ENCODE assay signal across 16 cellular contexts in the genomic region with DNA sequence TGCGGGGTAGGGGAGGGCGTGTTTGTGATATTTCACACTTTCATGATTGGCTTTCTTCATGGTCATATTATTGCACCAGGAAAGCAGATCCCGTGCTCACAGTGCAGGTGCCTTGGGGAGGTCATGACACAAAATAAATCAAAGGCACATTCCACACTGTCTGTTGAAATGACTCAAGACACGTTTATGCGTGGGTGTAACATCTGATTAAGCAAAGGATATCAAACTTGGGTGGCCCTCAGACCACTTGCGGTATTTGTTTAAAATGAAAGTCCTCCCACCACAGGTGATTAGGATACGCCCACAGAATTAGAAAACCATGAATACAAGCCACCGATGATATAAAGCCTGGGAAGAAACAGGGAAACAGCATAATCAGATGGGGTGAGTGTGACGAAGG. TPM values are rescaled to one million over a fixed set of nuclear protein-coding genes. Genes with fewer than 3 reads are reported as not detected.
DNase-seq lines count a peak whose midpoint lies in the region; TF ChIP-seq lines count a peak whose summit lies in the region.
"Had no signal": no experiment of that assay in that cellular context is flagged by ENCODE, and none has a peak within 500 bp of the region (broad histone marks: within the 10 kb centered on the region; RNA-seq: fewer than 3 reads in every experiment).

No MANE protein-coding gene starts in this region.

- H3K27me3 ChIP-seq in brain microvascular endothelial cell (replicated peaks) (no peaks in the 10 kb centered on the region), HAP-1 (ENCODE audit: low read depth) (no peaks in the 10 kb centered on the region)
- H3K27me3 ChIP-seq: left lung had no signal

- H3K4me1 ChIP-seq in HEK293 (ENCODE audit: control insufficient read depth, insufficient read depth, low read length) (peaks cover 5% of the 10 kb centered on the region; the same call in 1 of the 2 replicates), HAP-1 (peaks cover 15% of the 10 kb centered on the region)

- POLR2A ChIA-PET in HEK293 (lab: Yijun Ruan, JAX) = no interaction called here

- H3K36me3 ChIP-seq in HEK293 (ENCODE audit: control insufficient read depth in 2 of 2, insufficient read depth in 1 of 2, low read length in 2 of 2) (no peaks in the 10 kb centered on the region), brain microvascular endothelial cell (replicated peaks) (peaks cover 2% of the 10 kb centered on the region), HAP-1 (replicated peaks) (no peaks in the 10 kb centered on the region)

- TF ChIP-seq CTCF in HEK293 (tag by site-specific recombination; IDR thresholded peaks at IDR 0.05) = no peak
- no peak for TF ChIP-seq CTCF in brain microvascular endothelial cell (IDR thresholded peaks at IDR 0.05; ENCODE audit: low read depth, low read length, missing control alignments)

- H3K27ac ChIP-seq in HEK293 (ENCODE audit: extremely low read depth, low read depth, low read length) (no peak overlapping the region), brain microvascular endothelial cell (peak overlapping the region; percentile 73)
- H3K27ac ChIP-seq: left lung had no signal

- H3K9me3 ChIP-seq in HEK293 (ENCODE audit: control insufficient read depth, insufficient read depth, low read depth, low read length) (no peaks in the 10 kb centered on the region), HAP-1 (no peaks in the 10 kb centered on the region)
- H3K9me3 ChIP-seq: left lung had no signal

- DNase-seq in A172 (ENCODE audit: low spot score) (peak; percentile 69), brain microvascular endothelial cell (peak; percentile 25), kidney tubule cell (ENCODE audit: low spot score) (peak; percentile 53), HAP-1 (ENCODE audit: low spot score in 2 of 2) (no peak), NCI-H510A (lab: John Stamatoyannopoulos, UW) (no peak), foreskin melanocyte (no peak)
- DNase-seq in stimulated activated CD4-positive, alpha-beta T cell treated with anti-CD3 and anti-CD28 coated beads, Interleukin-2, amount 100 ng/mL, for 48 hours = no peak
- DNase-seq: activated naive CD8-positive, alpha-beta T cell treated with anti-CD3 and anti-CD28 coated beads, Interleukin-2, amount 10 ng/mL, durations not matched to agents 7 days and 5 days; cerebellar nuclear complex; DMS 273 treated with DMSO at 0.1 percent for 48 hours; H7; left lung; MV-4-11; NCI-H2081 treated with DMSO at 0.1 percent for 48 hours; T-helper 1 cell had no signal

- H3K4me3 ChIP-seq in HEK293 (ENCODE audit: low read depth, low read length) (no peak overlapping the region), brain microvascular endothelial cell (ENCODE audit: low read depth, low read length) (no peak overlapping the region), HAP-1 (no peak overlapping the region)
- H3K4me3 ChIP-seq: left lung had no signal

- in situ Hi-C loops in brain microvascular endothelial cell (cut with HindIII; ENCODE audit: low pct_ligation_motif_present, low sequenced_read_pairs) = no loop called here
- in situ Hi-C loops in HAP-1 (cut with MboI; ENCODE audit: low sequenced_read_pairs) = no loop called here

- CTCF ChIA-PET in HEK293 (lab: Yijun Ruan, JAX) = no interaction called here

TF ChIP-seq in HEK293, 187 proteins besides CTCF, POLR2A, EP300 and RAD21:
- TF ChIP-seq HOXA7 (CRISPR knock-in tag; IDR thresholded peaks at IDR 0.05; ENCODE audit: borderline replicate concordance) = no peak
- TF ChIP-seq ZNF776 (tag by site-specific recombination; IDR thresholded peaks at IDR 0.05; ENCODE audit: borderline replicate concordance) = no peak
- peak; percentile 84 for TF ChIP-seq ZFHX2 (tag by site-specific recombination; conservative IDR thresholded peaks at IDR 0.05)
- peak; percentile 83 for TF ChIP-seq EGR2 (tag by site-specific recombination; IDR thresholded peaks at IDR 0.05; ENCODE audit: low read depth)
- no peak for TF ChIP-seq KLF8 (tag by site-specific recombination; IDR thresholded peaks at IDR 0.05)
- TF ChIP-seq ZNF292 (tag by site-specific recombination; IDR thresholded peaks at IDR 0.05; ENCODE audit: borderline replicate concordance, low read depth) = no peak
- TF ChIP-seq ZNF155 (tag by site-specific recombination; IDR thresholded peaks at IDR 0.05) = no peak
- no peak for TF ChIP-seq MZF1 (tag by site-specific recombination; IDR thresholded peaks at IDR 0.05; ENCODE audit: borderline replicate concordance)
- TF ChIP-seq KLF10 (tag by site-specific recombination; IDR thresholded peaks at IDR 0.05) = no peak
- no peak for TF ChIP-seq GFI1B (tag by site-specific recombination; IDR thresholded peaks at IDR 0.05)
- TF ChIP-seq PBX3 (CRISPR knock-in tag; IDR thresholded peaks at IDR 0.05) = no peak
- no peak for TF ChIP-seq ZNF768 (tag by site-specific recombination; IDR thresholded peaks at IDR 0.05)
- TF ChIP-seq ZNF571 (tag by site-specific recombination; IDR thresholded peaks at IDR 0.05) = no peak
- TF ChIP-seq YY1 (tag by site-specific recombination; IDR thresholded peaks at IDR 0.05) = no peak

RNA-seq across cellular contexts. Expression of gene SVIL, which starts 51.1 kb away (rescaled TPM):
- total RNA-seq in A172 (2014; rRNA removed; shearing (Covaris generic)) = 8.5 and 92.0 TPM in 2 replicates

Comparison
In these comparisons a context has a peak if more than half of its experiments do, and no peak if none do; other contexts are left out.
1. DNase-seq: peak in A172 (single experiment), brain microvascular endothelial cell (single experiment) and kidney tubule cell (single experiment); none in stimulated activated CD4-positive, alpha-beta T cell treated with anti-CD3 and anti-CD28 coated beads, Interleukin-2, amount 100 ng/mL, for 48 hours (0 of 2), HAP-1 (0 of 2), NCI-H510A (single experiment) and foreskin melanocyte (single experiment).